In the genomic region with DNA sequence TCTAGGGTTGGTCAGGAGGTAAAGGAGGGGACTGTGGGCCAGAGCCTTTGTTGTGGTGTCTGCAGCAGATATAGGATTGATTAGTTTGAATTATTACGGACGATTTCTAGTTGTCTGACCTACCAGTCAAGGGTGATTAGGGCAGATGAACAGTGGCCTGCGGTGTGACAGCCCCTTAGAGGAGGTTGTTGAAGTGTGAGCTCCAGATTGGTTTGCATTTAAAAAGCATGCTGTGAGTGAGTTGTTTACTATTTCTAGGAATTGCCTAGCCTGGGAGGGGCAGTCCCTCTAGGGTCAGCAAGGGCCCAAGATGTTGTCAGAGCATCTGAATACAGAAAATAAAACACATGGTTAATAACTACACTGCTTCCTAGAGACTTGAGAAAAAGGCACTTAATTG, we compare ENCODE assay signal across 1 cellular context.
TF ChIP-seq lines count a peak whose summit lies in the region.

No MANE protein-coding gene starts in this region.

TF ChIP-seq in H1, 55 proteins besides CTCF, POLR2A, EP300 and RAD21 (continued from another document):
- no peak for TF ChIP-seq BRCA1 (IDR thresholded peaks at IDR 0.05; ENCODE audit: low read depth, low read length)
- TF ChIP-seq TCF12 (IDR thresholded peaks at IDR 0.05; ENCODE audit: low read depth, low read length) = no peak
- no peak for TF ChIP-seq KDM4A (IDR thresholded peaks at IDR 0.05; ENCODE audit: low read depth, low read length, severe bottlenecking)
- no peak for TF ChIP-seq CEBPB (IDR thresholded peaks at IDR 0.05; ENCODE audit: low read depth, low read length)
TF ChIP-seq in H1: peak in this region for 0.
